ENCODE assay signal across 12 cellular contexts in genomic region chr1:211591980-211592493, GRCh38. TPM values are rescaled to one million over a fixed set of nuclear protein-coding genes. Genes with fewer than 3 reads are reported as not detected.
DNase-seq lines count a peak whose midpoint lies in the region; ATAC-seq and TF ChIP-seq lines count a peak whose summit lies in the region.
"Had no signal": no experiment of that assay in that cellular context is flagged by ENCODE, and none has a peak within 500 bp of the region (broad histone marks: within the 10 kb centered on the region; RNA-seq: fewer than 3 reads in every experiment).

No MANE protein-coding gene starts in this region.

- H4K20me1 ChIP-seq in PC-3 (ENCODE audit: low read length): no peaks in the 10 kb centered on the region
- H4K20me1 ChIP-seq in neural progenitor cell (ENCODE audit: low read depth): no peaks in the 10 kb centered on the region

- H2AFZ ChIP-seq in PC-3 (ENCODE audit: low read length): no peak overlapping the region
- no peak overlapping the region for H2AFZ ChIP-seq in neural progenitor cell (replicated peaks)

- no peak overlapping the region for H3K9ac ChIP-seq in PC-3 (ENCODE audit: low read length)
- H3K9ac ChIP-seq in neural progenitor cell: no peak overlapping the region

- H3K9me3 Mint-ChIP-seq in dendritic cell treated with granulocyte-macrophage colony-stimulating factor and Interleukin-4, amounts not matched to agents 40 ng/mL and 50 ng/mL, for 4 days: no peaks in the 10 kb centered on the region
- no peaks in the 10 kb centered on the region for H3K9me3 Mint-ChIP-seq in neural progenitor cell
- H3K9me3 Mint-ChIP-seq in stimulated activated memory B cell treated with anti-CD40 and anti-IgM and Interleukin-4, amounts not matched to agents 10 μg/mL and 1 μg/mL and 100 μg/mL, for 72 hours: no peaks in the 10 kb centered on the region

- H3K79me2 ChIP-seq in PC-3 (ENCODE audit: low read length) (no peaks in the 10 kb centered on the region), neural progenitor cell (ENCODE audit: low read depth) (no peaks in the 10 kb centered on the region)

- in situ Hi-C loops in Caki2 (cut with HindIII; ENCODE audit: low pct_unique_long_range_greater_than_20kb, low sequenced_read_pairs): no loop called here

- peaks cover 73% of the 10 kb centered on the region for H3K4me1 Mint-ChIP-seq in dendritic cell treated with granulocyte-macrophage colony-stimulating factor and Interleukin-4, amounts not matched to agents 40 ng/mL and 50 ng/mL, for 4 days (ENCODE audit: low read depth)
- peaks cover 21% of the 10 kb centered on the region for H3K4me1 Mint-ChIP-seq in neural progenitor cell
- H3K4me1 Mint-ChIP-seq in stimulated activated memory B cell treated with anti-CD40 and anti-IgM and Interleukin-4, amounts not matched to agents 10 μg/mL and 1 μg/mL and 100 μg/mL, for 72 hours: peaks cover 12% of the 10 kb centered on the region

- H3K27me3 Mint-ChIP-seq in dendritic cell treated with granulocyte-macrophage colony-stimulating factor and Interleukin-4, amounts not matched to agents 40 ng/mL and 50 ng/mL, for 4 days: no peaks in the 10 kb centered on the region
- peaks cover 4% of the 10 kb centered on the region for H3K27me3 Mint-ChIP-seq in neural progenitor cell (ENCODE audit: insufficient read depth, low read depth)
- H3K27me3 Mint-ChIP-seq in stimulated activated memory B cell treated with anti-CD40 and anti-IgM and Interleukin-4, amounts not matched to agents 10 μg/mL and 1 μg/mL and 100 μg/mL, for 72 hours: peaks cover 25% of the 10 kb centered on the region

- H3F3A ChIP-seq in PC-3 (ENCODE audit: low read length, unreplicated experiment): no peaks in the 10 kb centered on the region
- H3F3A ChIP-seq in neural progenitor cell (ENCODE audit: low read depth): no peaks in the 10 kb centered on the region

- H3K4me1 ChIP-seq in PC-3 (ENCODE audit: insufficient read depth, low read length) (no peaks in the 10 kb centered on the region; the same call in 1 of the 2 replicates), neural progenitor cell (peaks cover 8% of the 10 kb centered on the region)

- H3K36me3 ChIP-seq in PC-3 (ENCODE audit: low read depth, low read length) (no peaks in the 10 kb centered on the region), neural progenitor cell (no peaks in the 10 kb centered on the region)

- no peak overlapping the region for H3K4me3 ChIP-seq in PC-3 (ENCODE audit: low read length)
- H3K4me3 ChIP-seq in neural progenitor cell: no peak overlapping the region

- H3K27me3 ChIP-seq in PC-3 (ENCODE audit: low read length): no peaks in the 10 kb centered on the region
- no peaks in the 10 kb centered on the region for H3K27me3 ChIP-seq in neural progenitor cell

- CTCF ChIA-PET in PC-3 (lab: Charles Lee): no interaction called here

- H3K4me2 ChIP-seq in PC-3 (ENCODE audit: low read length): peak overlapping the region; percentile 29; the same call in 1 of the 2 replicates
- no peak overlapping the region for H3K4me2 ChIP-seq in neural progenitor cell

- TF ChIP-seq CTCF in PC-3 (conservative IDR thresholded peaks at IDR 0.05; ENCODE audit: low read depth, low read length) (no peak), neural progenitor cell (IDR thresholded peaks at IDR 0.05) (no peak)

- ATAC-seq in PC-3 (peak; percentile 63; the same call in 1 of the 2 replicates), GM19328 (IDR thresholded peaks at IDR 0.05; ENCODE audit: unreplicated experiment) (no peak), GM21367 (IDR thresholded peaks at IDR 0.05; ENCODE audit: unreplicated experiment) (no peak), GM19324 (IDR thresholded peaks at IDR 0.05; ENCODE audit: low FRiP score, unreplicated experiment) (no peak)
- no peak for ATAC-seq in stimulated activated memory B cell treated with anti-CD40 and anti-IgM and Interleukin-4, amounts not matched to agents 10 μg/mL and 1 μg/mL and 100 μg/mL, for 72 hours

- POLR2A ChIA-PET in PC-3 (lab: Charles Lee; ENCODE audit: unreplicated experiment): no interaction called here

- intact Hi-C loops in PC-3 (cut with micrococcal nuclease): no loop called here
- intact Hi-C loops in dendritic cell treated with granulocyte-macrophage colony-stimulating factor and Interleukin-4, amounts not matched to agents 40 ng/mL and 50 ng/mL, for 4 days (cut with micrococcal nuclease): loop anchor here (2.0 kb wide), 1 partner anchor 15 kb away; no protein-coding TSS in a partner anchor

- H3K4me3 Mint-ChIP-seq in dendritic cell treated with granulocyte-macrophage colony-stimulating factor and Interleukin-4, amounts not matched to agents 40 ng/mL and 50 ng/mL, for 4 days: no peak overlapping the region
- H3K4me3 Mint-ChIP-seq in neural progenitor cell: peak overlapping the region; percentile 36
- no peak overlapping the region for H3K4me3 Mint-ChIP-seq in stimulated activated memory B cell treated with anti-CD40 and anti-IgM and Interleukin-4, amounts not matched to agents 10 μg/mL and 1 μg/mL and 100 μg/mL, for 72 hours

- peak overlapping the region; percentile 52 for H3K27ac Mint-ChIP-seq in dendritic cell treated with granulocyte-macrophage colony-stimulating factor and Interleukin-4, amounts not matched to agents 40 ng/mL and 50 ng/mL, for 4 days
- no peak overlapping the region for H3K27ac Mint-ChIP-seq in neural progenitor cell
- no peak overlapping the region for H3K27ac Mint-ChIP-seq in stimulated activated memory B cell treated with anti-CD40 and anti-IgM and Interleukin-4, amounts not matched to agents 10 μg/mL and 1 μg/mL and 100 μg/mL, for 72 hours

- H3K9me3 ChIP-seq in PC-3 (ENCODE audit: low read length) (no peaks in the 10 kb centered on the region), neural progenitor cell (ENCODE audit: low read depth) (no peaks in the 10 kb centered on the region)

- DNase-seq in Caki2 (ENCODE audit: low read depth) (peak; percentile 69), PC-3 (peak; percentile 66), neural progenitor cell (ENCODE audit: low spot score) (no peak)
- DNase-seq: activated CD4-positive, alpha-beta T cell treated with anti-CD3 and anti-CD28 coated beads, Interleukin-2, amount 50 U/mL, for 4 hours; effector CD8-positive, alpha-beta T cell; midbrain; stimulated activated CD4-positive, alpha-beta T cell treated with anti-CD3 and anti-CD28 coated beads, Interleukin-2, amount 100 ng/mL, for 48 hours had no signal

- no TSS peak for BruUV-seq in PC-3 (replicated peaks; lab: Mats Ljungman, UMichigan)

- H3K9me2 ChIP-seq in PC-3 (replicated peaks; ENCODE audit: low read length): no peaks in the 10 kb centered on the region

- H3K36me3 Mint-ChIP-seq in dendritic cell treated with granulocyte-macrophage colony-stimulating factor and Interleukin-4, amounts not matched to agents 40 ng/mL and 50 ng/mL, for 4 days (ENCODE audit: low read depth): no peaks in the 10 kb centered on the region
- H3K36me3 Mint-ChIP-seq in neural progenitor cell: no peaks in the 10 kb centered on the region
- no peaks in the 10 kb centered on the region for H3K36me3 Mint-ChIP-seq in stimulated activated memory B cell treated with anti-CD40 and anti-IgM and Interleukin-4, amounts not matched to agents 10 μg/mL and 1 μg/mL and 100 μg/mL, for 72 hours

- H3K27ac ChIP-seq in PC-3 (ENCODE audit: low read length): no peak overlapping the region
- no peak overlapping the region for H3K27ac ChIP-seq in neural progenitor cell

RNA-seq across cellular contexts. Expression of gene SLC30A1, which starts 13.1 kb away (rescaled TPM):
- 18.4 and 19.0 TPM in 2 replicates for total RNA-seq in Caki2 (2014; rRNA removed; shearing (Covaris generic); ENCODE audit: low replicate concordance)
- 6.7 and 8.2 TPM in 2 replicates for total RNA-seq in PC-3 (2014; rRNA removed)
- 4.8 and 7.1 TPM in 2 replicates for total RNA-seq in neural progenitor cell (ENCODE audit: low replicate concordance)
